ENCODE assay signal across 16 cellular contexts in genomic region chr6:40822619-40823018, GRCh38.
DNase-seq lines count a peak whose midpoint lies in the region; ATAC-seq, FAIRE-seq and TF ChIP-seq lines count a peak whose summit lies in the region.
"Had no signal": no experiment of that assay in that cellular context is flagged by ENCODE, and none has a peak within 500 bp of the region (broad histone marks: within the 10 kb centered on the region; RNA-seq: fewer than 3 reads in every experiment).

No MANE protein-coding gene starts in this region.

- no peak overlapping the region for H3K27ac Mint-ChIP-seq in astrocyte (ENCODE audit: unreplicated experiment)
- H3K27ac Mint-ChIP-seq in naive thymus-derived CD4-positive, alpha-beta T cell, result no peak overlapping the region

- POLR2A ChIA-PET in naive thymus-derived CD4-positive, alpha-beta T cell (lab: Charles Lee), result no interaction called here

- no peaks in the 10 kb centered on the region for H3F3A ChIP-seq in smooth muscle cell (ENCODE audit: low read depth)

- H3K27me3 ChIP-seq in astrocyte (ENCODE audit: insufficient read depth, low read length), result no peaks in the 10 kb centered on the region
- no peaks in the 10 kb centered on the region for H3K27me3 ChIP-seq in smooth muscle cell (ENCODE audit: low read depth)
- H3K27me3 ChIP-seq in naive thymus-derived CD4-positive, alpha-beta T cell (ENCODE audit: control insufficient read depth in 2 of 2, insufficient read depth in 2 of 2, low read length in 2 of 2), result no peaks in the 10 kb centered on the region
- H3K27me3 ChIP-seq in WERI-Rb-1 (ENCODE audit: insufficient read depth, low read depth, severe bottlenecking), result no peaks in the 10 kb centered on the region
- H3K27me3 ChIP-seq: BLaER1 had no signal

- no peaks in the 10 kb centered on the region for H3K9me3 Mint-ChIP-seq in astrocyte (ENCODE audit: unreplicated experiment)
- peaks cover 0 to 3% (median 0%) of the 10 kb centered on the region in 11 donors for H3K9me3 Mint-ChIP-seq in naive thymus-derived CD4-positive, alpha-beta T cell

- H3K9me3 ChIP-seq in astrocyte (ENCODE audit: insufficient read depth, low read depth, low read length), result no peaks in the 10 kb centered on the region
- H3K9me3 ChIP-seq in smooth muscle cell (replicated peaks; ENCODE audit: low read depth), result no peaks in the 10 kb centered on the region
- no peaks in the 10 kb centered on the region for H3K9me3 ChIP-seq in naive thymus-derived CD4-positive, alpha-beta T cell (ENCODE audit: control insufficient read depth in 2 of 3, low read length in 3 of 3)
- no peaks in the 10 kb centered on the region for H3K9me3 ChIP-seq in WERI-Rb-1 (ENCODE audit: severe bottlenecking)
- H3K9me3 ChIP-seq: BLaER1 had no signal

- 24% methylated on average over 4 of the region's 4 CpGs for WGBS in smooth muscle cell (ENCODE audit: low lambda C conversion rate)

- no peaks in the 10 kb centered on the region for H3K36me3 Mint-ChIP-seq in astrocyte (ENCODE audit: low read depth, unreplicated experiment)
- no peaks in the 10 kb centered on the region for H3K36me3 Mint-ChIP-seq in naive thymus-derived CD4-positive, alpha-beta T cell

- H3K4me3 ChIP-seq in astrocyte (ENCODE audit: insufficient read depth, low read depth, low read length) (no peak overlapping the region), smooth muscle cell (no peak overlapping the region), WERI-Rb-1 (ENCODE audit: low read depth, low read length) (no peak overlapping the region)
- no peak overlapping the region for H3K4me3 ChIP-seq in naive thymus-derived CD4-positive, alpha-beta T cell (ENCODE audit: low read length)
- H3K4me3 ChIP-seq: BLaER1 had no signal

- FAIRE-seq in astrocyte (lab: Jason Lieb, UNC), result peak; percentile 20

- CTCF ChIA-PET in naive thymus-derived CD4-positive, alpha-beta T cell (lab: Charles Lee), result no interaction called here

- peaks cover 8% of the 10 kb centered on the region for H3K4me1 Mint-ChIP-seq in astrocyte (ENCODE audit: low read depth, unreplicated experiment)
- peaks cover 0 to 2% (median 0%) of the 10 kb centered on the region in 7 donors for H3K4me1 Mint-ChIP-seq in naive thymus-derived CD4-positive, alpha-beta T cell

- peaks cover 21% of the 10 kb centered on the region for H3K27me3 Mint-ChIP-seq in astrocyte (ENCODE audit: low read depth, unreplicated experiment)
- peaks cover 0 to 31% (median 17%) of the 10 kb centered on the region in 5 donors for H3K27me3 Mint-ChIP-seq in naive thymus-derived CD4-positive, alpha-beta T cell

- H4K20me1 ChIP-seq in astrocyte (ENCODE audit: insufficient read depth, low read length) (no peaks in the 10 kb centered on the region), smooth muscle cell (ENCODE audit: low read depth) (no peaks in the 10 kb centered on the region)
- H4K20me1 ChIP-seq: BLaER1 had no signal

- no peak overlapping the region for H3K27ac ChIP-seq in astrocyte (ENCODE audit: low read depth, low read length)
- peak overlapping the region; percentile 81 for H3K27ac ChIP-seq in smooth muscle cell (ENCODE audit: low read depth)
- H3K27ac ChIP-seq in naive thymus-derived CD4-positive, alpha-beta T cell (ENCODE audit: low read depth, low read length), result no peak overlapping the region
- H3K27ac ChIP-seq in WERI-Rb-1, result no peak overlapping the region
- H3K27ac ChIP-seq: BLaER1, HL-60 had no signal

- TF ChIP-seq CTCF in astrocyte (IDR thresholded peaks at IDR 0.05; ENCODE audit: insufficient read depth, low read depth, low read length) (no peak), smooth muscle cell (IDR thresholded peaks at IDR 0.05; ENCODE audit: borderline replicate concordance, insufficient read depth, poor library complexity, severe bottlenecking) (no peak), WERI-Rb-1 (IDR thresholded peaks at IDR 0.05; ENCODE audit: low read depth, low read length) (no peak)

- intact Hi-C loops in naive thymus-derived CD4-positive, alpha-beta T cell (cut with micrococcal nuclease), result loop anchor here in 1 of 2 donors (5.0 kb wide), 1 partner anchor 495 kb away; no protein-coding TSS in a partner anchor

- no peak for ATAC-seq in naive thymus-derived CD4-positive, alpha-beta T cell
- ATAC-seq: HCT116, Panc1 had no signal

- H2AFZ ChIP-seq in astrocyte (ENCODE audit: low read depth, low read length) (no peak overlapping the region), smooth muscle cell (ENCODE audit: low read depth) (no peak overlapping the region)

- no peaks in the 10 kb centered on the region for H3K4me1 ChIP-seq in astrocyte (ENCODE audit: insufficient read depth, low read length)
- no peaks in the 10 kb centered on the region for H3K4me1 ChIP-seq in smooth muscle cell (ENCODE audit: low read depth)
- no peaks in the 10 kb centered on the region for H3K4me1 ChIP-seq in naive thymus-derived CD4-positive, alpha-beta T cell (ENCODE audit: control insufficient read depth in 2 of 2, insufficient read depth in 2 of 2, low read length in 2 of 2)
- H3K4me1 ChIP-seq: BLaER1 had no signal

- no peak overlapping the region for H3K9ac ChIP-seq in astrocyte (ENCODE audit: low read length)
- peak overlapping the region; percentile 82 for H3K9ac ChIP-seq in smooth muscle cell (ENCODE audit: low read depth)
- H3K9ac ChIP-seq: BLaER1 had no signal

- H3K36me3 ChIP-seq in astrocyte (ENCODE audit: insufficient read depth, low read length), result no peaks in the 10 kb centered on the region
- no peaks in the 10 kb centered on the region for H3K36me3 ChIP-seq in smooth muscle cell (ENCODE audit: low read depth)
- no peaks in the 10 kb centered on the region for H3K36me3 ChIP-seq in naive thymus-derived CD4-positive, alpha-beta T cell (ENCODE audit: control insufficient read depth in 2 of 3, insufficient read depth in 3 of 3, low read length in 3 of 3)
- no peaks in the 10 kb centered on the region for H3K36me3 ChIP-seq in WERI-Rb-1
- H3K36me3 ChIP-seq: BLaER1 had no signal

- H3K4me2 ChIP-seq in astrocyte (ENCODE audit: low read length), result no peak overlapping the region
- peak overlapping the region; percentile 50 for H3K4me2 ChIP-seq in smooth muscle cell
- H3K4me2 ChIP-seq: BLaER1 had no signal

- H3K4me3 Mint-ChIP-seq in astrocyte (ENCODE audit: unreplicated experiment), result no peak overlapping the region
- H3K4me3 Mint-ChIP-seq in naive thymus-derived CD4-positive, alpha-beta T cell, result no peak overlapping the region

- H3K79me2 ChIP-seq in astrocyte (ENCODE audit: insufficient read depth, low read length), result no peaks in the 10 kb centered on the region
- H3K79me2 ChIP-seq in smooth muscle cell (ENCODE audit: low read depth), result no peaks in the 10 kb centered on the region

- DNase-seq in EL (peak; percentile 34), NCI-H524 treated with DMSO at 0.1 percent for 48 hours (lab: John Stamatoyannopoulos, UW) (peak; percentile 40), astrocyte (ENCODE audit: low read depth) (no peak), smooth muscle cell (lab: John Stamatoyannopoulos, UW; ENCODE audit: unreplicated experiment) (no peak), NCI-H1694 (lab: John Stamatoyannopoulos, UW) (no peak), WERI-Rb-1 (no peak)
- no peak for DNase-seq in naive thymus-derived CD4-positive, alpha-beta T cell
- DNase-seq: KG1, NCI-H1092 treated with DMSO at 0.1 percent for 48 hours, NCI-H1694 treated with DMSO at 0.1 percent for 48 hours, NCI-H774, SHP77 had no signal

Comparison
In these comparisons a context has a peak if more than half of its experiments do, and no peak if none do; other contexts are left out.
1. DNase-seq: peak in EL (single experiment) and NCI-H524 treated with DMSO at 0.1 percent for 48 hours (single experiment); none in astrocyte (single experiment), smooth muscle cell (single experiment), NCI-H1694 (single experiment), naive thymus-derived CD4-positive, alpha-beta T cell (0 of 9) and WERI-Rb-1 (single experiment).